ENCODE assay signal across 14 cellular contexts in genomic region chr6:12348530-12349511, GRCh38. TPM values are rescaled to one million over a fixed set of nuclear protein-coding genes. Genes with fewer than 3 reads are reported as not detected.
DNase-seq lines count a peak whose midpoint lies in the region; ATAC-seq, FAIRE-seq and TF ChIP-seq lines count a peak whose summit lies in the region.
"Had no signal": no experiment of that assay in that cellular context is flagged by ENCODE, and none has a peak within 500 bp of the region (broad histone marks: within the 10 kb centered on the region; RNA-seq: fewer than 3 reads in every experiment).

No MANE protein-coding gene starts in this region.

- no peaks in the 10 kb centered on the region for H3K79me1 ChIP-seq in mesendoderm (ENCODE audit: low read length)

- H3K4me3 ChIP-seq in ACC112 (ENCODE audit: low read depth, low read length) (no peak overlapping the region), cardiac fibroblast (replicated peaks in 1 of 2; ENCODE audit: low read depth in 2 of 2, low read length in 2 of 2) (no peak overlapping the region), mesendoderm (ENCODE audit: low read length) (no peak overlapping the region)
- H3K4me3 ChIP-seq: esophagus squamous epithelium had no signal

- no peak overlapping the region for H3K56ac ChIP-seq in mesendoderm (ENCODE audit: low read length)

- H3K27me3 ChIP-seq in ACC112 (ENCODE audit: insufficient read depth, low read length) (no peaks in the 10 kb centered on the region), mesendoderm (ENCODE audit: insufficient read depth, low read length, poor library complexity) (no peaks in the 10 kb centered on the region)
- H3K27me3 ChIP-seq: esophagus squamous epithelium had no signal

- H2BK5ac ChIP-seq in mesendoderm (ENCODE audit: low read length), result no peak overlapping the region

- no peak overlapping the region for H4K8ac ChIP-seq in mesendoderm (ENCODE audit: low read depth, low read length)

- H3K79me2 ChIP-seq in ACC112 (ENCODE audit: control insufficient read depth, insufficient read depth, low read length, unreplicated experiment) (no peaks in the 10 kb centered on the region), mesendoderm (ENCODE audit: control insufficient read depth, insufficient read depth, low read length) (no peaks in the 10 kb centered on the region)

- H3K9ac ChIP-seq in mesendoderm (ENCODE audit: low read length), result no peak overlapping the region

- H2AFZ ChIP-seq in ACC112 (ENCODE audit: low read length, unreplicated experiment), result peak overlapping the region; percentile 27

- H2BK15ac ChIP-seq in mesendoderm (replicated peaks; ENCODE audit: low read depth), result no peak overlapping the region

- H3K4me2 ChIP-seq in mesendoderm (ENCODE audit: low read length), result no peak overlapping the region

- H2AK5ac ChIP-seq in mesendoderm (ENCODE audit: low read length), result no peak overlapping the region

- H3K27ac ChIP-seq in ACC112 (ENCODE audit: low read depth, low read length) (peak overlapping the region; percentile 55), mesendoderm (ENCODE audit: low read depth, low read length) (no peak overlapping the region)
- H3K27ac ChIP-seq: esophagus squamous epithelium, VCaP had no signal

- H3K4me1 ChIP-seq in ACC112 (ENCODE audit: control insufficient read depth, insufficient read depth, low read length, unreplicated experiment) (peaks cover 39% of the 10 kb centered on the region), mesendoderm (ENCODE audit: control insufficient read depth, low read depth, low read length) (no peaks in the 10 kb centered on the region)

- no peak overlapping the region for H3K4ac ChIP-seq in mesendoderm (ENCODE audit: low read depth, low read length)

- no peak overlapping the region for H3K23ac ChIP-seq in mesendoderm (ENCODE audit: low read length)

- DNase-seq in HTR-8/SVneo (ENCODE audit: insufficient read length, low spot score) (peak; percentile 87), cardiac fibroblast (ENCODE audit: low read depth in 2 of 2) (peak; percentile 75 to 94), mesendoderm (peak; percentile 65), SKM-1 treated with dmso at 0.1 percent for 144 hours (lab: John Stamatoyannopoulos, UW; ENCODE audit: unreplicated experiment) (no peak), Right ventricle myocardium inferior (ENCODE audit: missing footprints) (no peak), NCI-H1105 (lab: John Stamatoyannopoulos, UW) (no peak)
- DNase-seq: activated naive CD4-positive, alpha-beta T cell treated with anti-CD3 and anti-CD28 coated beads, Interleukin-2, amount 50 U/mL, for 16 hours; esophagus squamous epithelium; GOT3; stimulated activated CD4-positive, alpha-beta T cell treated with anti-CD3 and anti-CD28 coated beads, Interleukin-2, amount 100 ng/mL, for 48 hours had no signal

- no CpG with 5 or more reads among the region's 6 CpGs for WGBS in mesendoderm (ENCODE audit: extremely low coverage, insufficient coverage, low lambda C conversion rate)

- intact Hi-C loops in Right ventricle myocardium inferior (cut with DNase I), result no loop called here

- no peak for TF ChIP-seq CTCF in cardiac fibroblast (IDR thresholded peaks at IDR 0.05; ENCODE audit: low read depth, low read length)

- H3K36me3 ChIP-seq in ACC112 (ENCODE audit: insufficient read depth, low read length) (no peaks in the 10 kb centered on the region), mesendoderm (ENCODE audit: control insufficient read depth, insufficient read depth, low read length) (no peaks in the 10 kb centered on the region)
- H3K36me3 ChIP-seq: esophagus squamous epithelium had no signal

- H4K5ac ChIP-seq in mesendoderm (ENCODE audit: low read length), result no peak overlapping the region

- no peak for ATAC-seq in Right ventricle myocardium inferior
- ATAC-seq in HG03571 (IDR thresholded peaks at IDR 0.05; ENCODE audit: unreplicated experiment), result no peak

- no peak overlapping the region for H3K18ac ChIP-seq in mesendoderm (ENCODE audit: low read length)

- peak; percentile 95 for FAIRE-seq in HTR-8/SVneo (lab: Jason Lieb, UNC)

- no peak overlapping the region for H2BK120ac ChIP-seq in mesendoderm (ENCODE audit: low read depth, low read length)

RNA-seq across cellular contexts. Expression of gene EDN1, which starts 58.7 kb away (rescaled TPM):
- polyA plus RNA-seq in mesendoderm (2013, experiment 1 of 2), result 1.9 TPM
- polyA plus RNA-seq in mesendoderm (2013, experiment 2 of 2), result 2.0 TPM
- total RNA-seq in Right ventricle myocardium inferior, result 2.9 TPM
- polyA plus RNA-seq: IgD-negative memory B cell had no signal

Comparison
In these comparisons a context has a peak if more than half of its experiments do, and no peak if none do; other contexts are left out.
1. DNase-seq: peak in HTR-8/SVneo (single experiment), cardiac fibroblast (2 of 2) and mesendoderm (single experiment); none in SKM-1 treated with dmso at 0.1 percent for 144 hours (single experiment), Right ventricle myocardium inferior (single experiment) and NCI-H1105 (single experiment).